Comparison of ENCODE assay signal across 29 cellular contexts in genomic region chr7:14666304-14666703, GRCh38.
"Had no signal": no experiment of that assay in that cellular context is flagged by ENCODE, and none has a peak within 500 bp of the region (broad histone marks: within the 10 kb centered on the region; RNA-seq: fewer than 3 reads in every experiment).

No MANE protein-coding gene starts in this region.

- H3K4me1 Mint-ChIP-seq: immature natural killer cell; naive B cell; naive thymus-derived CD8-positive, alpha-beta T cell had no signal

- H3K27me3 ChIP-seq: dorsolateral prefrontal cortex, esophagus squamous epithelium, gastrocnemius medialis, heart left ventricle, hepatocyte, left lung had no signal

- H3K9me3 ChIP-seq: esophagus squamous epithelium, gastrocnemius medialis, heart left ventricle, left lung, lower lobe of right lung, mucosa of descending colon had no signal

- H3K36me3 Mint-ChIP-seq: immature natural killer cell; mesothelial cell of epicardium; naive B cell; naive thymus-derived CD8-positive, alpha-beta T cell had no signal

- FAIRE-seq: colon, kidney had no signal

- H3K4me3 ChIP-seq: coronary artery, dorsolateral prefrontal cortex, esophagus squamous epithelium, gastrocnemius medialis, heart left ventricle, hepatocyte, left lung, lower lobe of right lung, mucosa of descending colon had no signal

- H3K27me3 Mint-ChIP-seq: naive B cell had no signal

- H3K27ac ChIP-seq: coronary artery, dorsolateral prefrontal cortex, epithelial cell of prostate, esophagus squamous epithelium, gastrocnemius medialis, heart left ventricle, hepatocyte, left lung, lower lobe of right lung had no signal

- ATAC-seq: esophagus mucosa; gastrocnemius medialis; heart left ventricle; left colon; left lung; left ventricle myocardium superior; lower lobe of right lung; mucosa of descending colon; naive thymus-derived CD8-positive, alpha-beta T cell had no signal

- H3K4me1 ChIP-seq: esophagus squamous epithelium, gastrocnemius medialis, heart left ventricle, left lung, lower lobe of right lung had no signal

- DNase-seq: dermis blood vessel endothelial cell; dorsolateral prefrontal cortex; effector CD4-positive, alpha-beta T cell; effector memory CD4-positive, alpha-beta T cell; erythroblast; esophagus squamous epithelium; foreskin fibroblast; foreskin melanocyte; gastrocnemius medialis; heart left ventricle; hypothalamus; immature natural killer cell; islet precursor cell; kidney; kidney glomerular epithelial cell; left colon; left lung; left ventricle myocardium superior; lower lobe of right lung; mesenchymal stem cell; mucosa of descending colon; naive B cell; naive thymus-derived CD8-positive, alpha-beta T cell had no signal

- H2AFZ ChIP-seq: hepatocyte had no signal

- H3K4me2 ChIP-seq: hepatocyte had no signal

- H3K4me3 Mint-ChIP-seq: immature natural killer cell; mesothelial cell of epicardium; naive B cell; naive thymus-derived CD8-positive, alpha-beta T cell had no signal

- H3K79me2 ChIP-seq: hepatocyte had no signal

- H3K27ac Mint-ChIP-seq: immature natural killer cell; mesothelial cell of epicardium; naive B cell; naive thymus-derived CD8-positive, alpha-beta T cell had no signal

- H3K9me3 Mint-ChIP-seq: mesothelial cell of epicardium had no signal

- H3K36me3 ChIP-seq: esophagus squamous epithelium, gastrocnemius medialis, heart left ventricle, left lung, lower lobe of right lung had no signal
